Comparison of ENCODE assay signal across 18 cellular contexts in the genomic region with DNA sequence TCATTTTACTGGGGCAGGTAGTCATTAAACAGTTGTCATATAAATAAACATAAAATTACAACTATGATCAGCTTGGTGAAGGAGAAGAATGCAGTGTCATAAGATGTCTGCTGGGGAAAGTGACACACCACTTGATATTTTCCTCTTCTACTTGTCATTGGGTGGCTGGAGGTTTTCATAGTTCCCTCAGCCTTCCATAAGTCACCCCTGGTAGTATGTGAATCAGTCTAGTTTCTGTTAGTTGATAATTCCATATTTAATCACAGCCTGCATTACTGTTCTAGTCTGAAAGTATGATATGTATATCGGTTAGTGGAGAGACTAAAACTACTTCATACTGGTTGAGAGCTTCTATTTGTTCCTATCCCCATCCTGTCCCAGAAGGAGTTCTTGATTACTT. TPM values are rescaled to one million over a fixed set of nuclear protein-coding genes. Genes with fewer than 3 reads are reported as not detected.
DNase-seq lines count a peak whose midpoint lies in the region; ATAC-seq and TF ChIP-seq lines count a peak whose summit lies in the region.
"Had no signal": no experiment of that assay in that cellular context is flagged by ENCODE, and none has a peak within 500 bp of the region (broad histone marks: within the 10 kb centered on the region; RNA-seq: fewer than 3 reads in every experiment).

No MANE protein-coding gene starts in this region.

- peaks cover 4% of the 10 kb centered on the region for H3K9me3 Mint-ChIP-seq in activated T-helper 17 cell treated with anti-CD3 and anti-CD28 coated beads, Interleukin-2, amount 50 U/mL, for 72 hours
- H3K9me3 Mint-ChIP-seq in type B pancreatic cell: peaks cover 7% of the 10 kb centered on the region
- no peaks in the 10 kb centered on the region for H3K9me3 Mint-ChIP-seq in activated naive CD4-positive, alpha-beta T cell treated with anti-CD3 and anti-CD28 coated beads for 36 hours
- H3K9me3 Mint-ChIP-seq: CD4-positive, CD25-positive, alpha-beta regulatory T cell; CD8-positive, alpha-beta memory T cell had no signal

- H3K36me3 Mint-ChIP-seq in activated T-helper 17 cell treated with anti-CD3 and anti-CD28 coated beads, Interleukin-2, amount 50 U/mL, for 72 hours (ENCODE audit: low read depth): no peaks in the 10 kb centered on the region
- peaks cover 55% of the 10 kb centered on the region for H3K36me3 Mint-ChIP-seq in type B pancreatic cell
- no peaks in the 10 kb centered on the region for H3K36me3 Mint-ChIP-seq in activated naive CD4-positive, alpha-beta T cell treated with anti-CD3 and anti-CD28 coated beads for 36 hours (ENCODE audit: low read depth)
- H3K36me3 Mint-ChIP-seq: CD4-positive, CD25-positive, alpha-beta regulatory T cell had no signal

- DNase-seq in left ventricle myocardium superior (no peak), left cardiac atrium (no peak), kidney tubule cell (ENCODE audit: low spot score) (peak; percentile 31), type B pancreatic cell (ENCODE audit: extremely low spot score, unreplicated experiment) (no peak)
- DNase-seq in activated naive CD4-positive, alpha-beta T cell treated with anti-CD3 and anti-CD28 coated beads for 36 hours: no peak
- DNase-seq in activated CD8-positive, alpha-beta memory T cell treated with anti-CD3 and anti-CD28 coated beads for 24 hours: no peak
- DNase-seq: ACHN; BE2C; C1 segment of cervical spinal cord; CD4-positive, CD25-positive, alpha-beta regulatory T cell; CD8-positive, alpha-beta memory T cell; COR-L47; DMS 273 treated with DMSO at 0.1 percent for 48 hours; DMS53; DND-41; EL had no signal

- no peak overlapping the region for H3K4me3 Mint-ChIP-seq in activated T-helper 17 cell treated with anti-CD3 and anti-CD28 coated beads, Interleukin-2, amount 50 U/mL, for 72 hours
- H3K4me3 Mint-ChIP-seq in type B pancreatic cell: peak overlapping the region; percentile 5
- no peak overlapping the region for H3K4me3 Mint-ChIP-seq in activated naive CD4-positive, alpha-beta T cell treated with anti-CD3 and anti-CD28 coated beads for 36 hours
- H3K4me3 Mint-ChIP-seq: CD4-positive, CD25-positive, alpha-beta regulatory T cell; CD8-positive, alpha-beta memory T cell had no signal

- CTCF ChIA-PET in activated naive CD4-positive, alpha-beta T cell treated with anti-CD3 and anti-CD28 coated beads for 36 hours (lab: Charles Lee): interaction anchor here (0.7 kb wide), 1 partner anchor 834 kb away, joined by 4 read pairs; no protein-coding TSS in a partner anchor

- no peaks in the 10 kb centered on the region for H3K27me3 Mint-ChIP-seq in activated T-helper 17 cell treated with anti-CD3 and anti-CD28 coated beads, Interleukin-2, amount 50 U/mL, for 72 hours
- no peaks in the 10 kb centered on the region for H3K27me3 Mint-ChIP-seq in type B pancreatic cell
- no peaks in the 10 kb centered on the region for H3K27me3 Mint-ChIP-seq in activated naive CD4-positive, alpha-beta T cell treated with anti-CD3 and anti-CD28 coated beads for 36 hours (ENCODE audit: low read depth)
- H3K27me3 Mint-ChIP-seq: CD4-positive, CD25-positive, alpha-beta regulatory T cell; CD8-positive, alpha-beta memory T cell had no signal

- peak overlapping the region; percentile 37 for H3K27ac Mint-ChIP-seq in activated T-helper 17 cell treated with anti-CD3 and anti-CD28 coated beads, Interleukin-2, amount 50 U/mL, for 72 hours
- H3K27ac Mint-ChIP-seq in type B pancreatic cell: peak overlapping the region; percentile 9
- no peak overlapping the region for H3K27ac Mint-ChIP-seq in activated naive CD4-positive, alpha-beta T cell treated with anti-CD3 and anti-CD28 coated beads for 36 hours
- H3K27ac Mint-ChIP-seq: CD4-positive, CD25-positive, alpha-beta regulatory T cell; CD8-positive, alpha-beta memory T cell had no signal

- H3K4me1 Mint-ChIP-seq in activated T-helper 17 cell treated with anti-CD3 and anti-CD28 coated beads, Interleukin-2, amount 50 U/mL, for 72 hours: peaks cover 5% of the 10 kb centered on the region
- H3K4me1 Mint-ChIP-seq in type B pancreatic cell (ENCODE audit: unreplicated experiment): peaks cover 16% of the 10 kb centered on the region
- H3K4me1 Mint-ChIP-seq in activated naive CD4-positive, alpha-beta T cell treated with anti-CD3 and anti-CD28 coated beads for 36 hours (ENCODE audit: low read depth): no peaks in the 10 kb centered on the region

- TF ChIP-seq CTCF in type B pancreatic cell (conservative IDR thresholded peaks at IDR 0.05): no peak

- ATAC-seq in left ventricle myocardium superior (peak; percentile 15), left cardiac atrium (no peak)
- ATAC-seq in activated T-helper 17 cell treated with anti-CD3 and anti-CD28 coated beads, Interleukin-2, amount 50 U/mL, for 72 hours (replicated peaks): peak; percentile 93
- ATAC-seq: GM12878 had no signal

- intact Hi-C loops in left ventricle myocardium superior (cut with micrococcal nuclease) (no loop called here), left cardiac atrium (cut with DNase I) (loop anchor here in 1 of 2 donors (10.0 kb wide), 1 partner anchor 413 kb away; no protein-coding TSS in a partner anchor)
- intact Hi-C loops in activated naive CD4-positive, alpha-beta T cell treated with anti-CD3 and anti-CD28 coated beads for 36 hours (cut with micrococcal nuclease): no loop called here

RNA-seq across cellular contexts. Expression of gene PLEKHA5, which starts 38.2 kb away (rescaled TPM):
- total RNA-seq in left ventricle myocardium superior (62.5 TPM), left cardiac atrium (10 to 100 TPM; 36.9 to 53.4 TPM), type B pancreatic cell (ENCODE audit: low replicate concordance) (68.2 and 68.6 TPM in 2 replicates)
- total RNA-seq in activated T-helper 17 cell treated with anti-CD3 and anti-CD28 coated beads, Interleukin-2, amount 50 U/mL, for 72 hours: 10 to 100 TPM in 1 of 2 donors, 1 to 10 TPM in 1; 8.6 to 10.4 TPM
- total RNA-seq in activated naive CD4-positive, alpha-beta T cell treated with anti-CD3 and anti-CD28 coated beads for 36 hours: under 1 TPM; 0.69 to 0.81 TPM

Comparison
In these comparisons a context has a peak if more than half of its experiments do, and no peak if none do; other contexts are left out.
1. ATAC-seq: peak in left ventricle myocardium superior (single experiment) and activated T-helper 17 cell treated with anti-CD3 and anti-CD28 coated beads, Interleukin-2, amount 50 U/mL, for 72 hours (single experiment); none in left cardiac atrium (0 of 2).
2. RNA of gene PLEKHA5, which starts 38.2 kb away (total RNA-seq): 68.2 to 68.6 TPM in type B pancreatic cell, 62.5 TPM in left ventricle myocardium superior (single experiment), 36.9 to 53.4 TPM in left cardiac atrium and 8.6 to 10.4 TPM in activated T-helper 17 cell treated with anti-CD3 and anti-CD28 coated beads, Interleukin-2, amount 50 U/mL, for 72 hours; 0.69 to 0.81 TPM in activated naive CD4-positive, alpha-beta T cell treated with anti-CD3 and anti-CD28 coated beads for 36 hours; every median in the first group is over 4 times any median in the second.